27 cellular contexts compared by ENCODE assay signal in genomic region chr22:29973269-29973668, GRCh38.
"Had no signal": no experiment of that assay in that cellular context is flagged by ENCODE, and none has a peak within 500 bp of the region (broad histone marks: within the 10 kb centered on the region; RNA-seq: fewer than 3 reads in every experiment).

No MANE protein-coding gene starts in this region.

- H3K4me3 ChIP-seq: ascending aorta, body of pancreas, K562, SK-N-MC had no signal

- H3K4me1 ChIP-seq: ascending aorta had no signal

- H3K27me3 ChIP-seq: ascending aorta, body of pancreas had no signal

- DNase-seq: activated B cell treated with CpG ODN at 0.5 μM for 24 hours; activated CD4-positive, alpha-beta T cell treated with anti-CD3 and anti-CD28 coated beads for 1 hour; activated CD4-positive, alpha-beta T cell treated with anti-CD3 and anti-CD28 coated beads, Interleukin-2, amount 10 ng/mL, durations not matched to agents 24 days and 14 days; activated CD4-positive, alpha-beta T cell treated with anti-CD3 and anti-CD28 coated beads, Interleukin-2, amount 50 U/mL, for 48 hours; activated CD8-positive, alpha-beta memory T cell treated with anti-CD3 and anti-CD28 coated beads, Interleukin-2, amount 10 ng/mL, durations not matched to agents 7 days and 5 days; activated effector memory CD4-positive, alpha-beta T cell treated with Interleukin-2 at 50 U/mL for 16 hours; activated naive CD4-positive, alpha-beta T cell; activated naive CD8-positive, alpha-beta T cell treated with anti-CD3 and anti-CD28 coated beads, Interleukin-2, amount 50 U/mL, for 24 hours; activated T-cell treated with anti-CD3 and anti-CD28 coated beads, Interleukin-2, amount 50 U/mL, for 24 hours; amniotic stem cell; body of pancreas; Karpas-422; MM.1S; NCI-H1105; NCI-H1436; NCI-H187; NCI-H2081; NCI-H510A treated with DMSO at 0.1 percent for 48 hours; NK-92 treated with Interleukin-12 subunit alpha and Interleukin-12 subunit beta, amount 100 ng/mL, for 24 hours; OCI-M1; RPMI8226; T-cell; T-helper 2 cell; T1000 had no signal

- H3K9me3 ChIP-seq: ascending aorta, body of pancreas had no signal

- H3K27ac ChIP-seq: ascending aorta, body of pancreas, SK-N-MC had no signal
